ENCODE assay signal across 33 cellular contexts in the genomic region with DNA sequence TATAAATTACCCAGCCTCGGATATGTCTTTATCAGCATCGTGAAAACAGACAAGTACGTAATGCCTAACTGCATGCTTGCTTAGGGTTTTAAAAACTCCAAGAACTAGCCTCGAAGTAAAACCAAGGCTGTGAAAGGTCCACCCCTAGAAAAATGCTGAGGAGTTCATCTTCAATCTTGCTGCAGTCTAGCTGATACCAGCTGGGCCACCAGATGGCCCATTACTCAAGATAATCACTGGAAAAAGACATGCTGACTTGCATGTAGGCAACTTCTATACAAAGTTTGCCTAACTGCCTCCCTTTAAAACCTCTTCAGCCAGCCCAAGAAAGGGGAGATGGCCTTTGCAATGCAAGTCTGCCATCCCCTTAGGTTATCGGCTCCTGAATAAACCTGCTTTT.
A peak's percentile ranks its signal among the peaks of the same experiment; 100 is the strongest.
DNase-seq lines count a peak whose midpoint lies in the region.
"Had no signal": no experiment of that assay in that cellular context is flagged by ENCODE, and none has a peak within 500 bp of the region (broad histone marks: within the 10 kb centered on the region; RNA-seq: fewer than 3 reads in every experiment).

No MANE protein-coding gene starts in this region.

- no peak overlapping the region for H3K4me3 ChIP-seq in mesendoderm (ENCODE audit: low read length)
- H3K4me3 ChIP-seq: A549, colonic mucosa, esophagus squamous epithelium, heart right ventricle, skin epidermis, stomach, tibial nerve had no signal

- H3K4me2 ChIP-seq in mesendoderm (ENCODE audit: low read length): no peak overlapping the region
- H3K4me2 ChIP-seq: A549 had no signal

- H3K18ac ChIP-seq in mesendoderm (ENCODE audit: low read length): no peak overlapping the region

- no peak overlapping the region for H3K9ac ChIP-seq in mesendoderm (ENCODE audit: low read length)

- no peak overlapping the region for H3K27ac ChIP-seq in mesendoderm (ENCODE audit: low read depth, low read length)
- H3K27ac ChIP-seq: A549, colonic mucosa, esophagus squamous epithelium, heart right ventricle, skin epidermis, stomach, tibial nerve had no signal

- WGBS in mesendoderm (ENCODE audit: extremely low coverage, insufficient coverage, low lambda C conversion rate): no CpG with 5 or more reads among the region's 5 CpGs

- H3K4ac ChIP-seq in mesendoderm (ENCODE audit: low read depth, low read length): no peak overlapping the region

- H2BK120ac ChIP-seq in mesendoderm (ENCODE audit: low read depth, low read length): no peak overlapping the region

- DNase-seq in DMS 273 treated with DMSO at 0.1 percent for 48 hours (lab: John Stamatoyannopoulos, UW): peak; percentile 86
- peak; percentile 71 for DNase-seq in NCI-H2171 treated with DMSO at 0.1 percent for 48 hours (lab: John Stamatoyannopoulos, UW)
- peak; percentile 44 for DNase-seq in cerebellar cortex (ENCODE audit: low spot score)
- DNase-seq in mesendoderm: peak; percentile 32
- no peak for DNase-seq in stimulated activated CD4-positive, alpha-beta T cell treated with anti-CD3 and anti-CD28 coated beads, Interleukin-4, amount 100 ng/mL, for 4 hours
- DNase-seq in dermis blood vessel endothelial cell: no peak
- no peak for DNase-seq in NCI-H146 treated with DMSO at 0.1 percent for 48 hours (lab: John Stamatoyannopoulos, UW; ENCODE audit: unreplicated experiment)
- no peak for DNase-seq in cardiac septum (ENCODE audit: low spot score)
- DNase-seq: activated CD4-positive, CD25-positive, alpha-beta regulatory T cell; activated CD8-positive, alpha-beta memory T cell treated with anti-CD3 and anti-CD28 coated beads, Interleukin-2, amount 10 ng/mL, durations not matched to agents 7 days and 5 days; activated naive CD4-positive, alpha-beta T cell treated with Interleukin-2 at 50 U/mL for 16 hours; amniotic stem cell; BE2C; CD8-positive, alpha-beta memory T cell; colonic mucosa; DMS53; esophagus squamous epithelium; foreskin melanocyte; GDM1; heart right ventricle; left colon; naive B cell; NCI-H446 treated with DMSO at 0.1 percent for 48 hours; NK-92 treated with Interleukin-12 subunit alpha and Interleukin-12 subunit beta, amount 100 ng/mL, for 24 hours; occipital lobe; PC-3; retina; Right ventricle myocardium superior; stomach; T1000 had no signal

- H2BK5ac ChIP-seq in mesendoderm (ENCODE audit: low read length): no peak overlapping the region

- no peaks in the 10 kb centered on the region for H3K79me1 ChIP-seq in mesendoderm (ENCODE audit: low read length)

- H2AK5ac ChIP-seq in mesendoderm (ENCODE audit: low read length): no peak overlapping the region

- no peak overlapping the region for H3K56ac ChIP-seq in mesendoderm (ENCODE audit: low read length)

- H3K23ac ChIP-seq in mesendoderm (ENCODE audit: low read length): no peak overlapping the region

- no peaks in the 10 kb centered on the region for H3K4me1 ChIP-seq in mesendoderm (ENCODE audit: control insufficient read depth, low read depth, low read length)
- H3K4me1 ChIP-seq: A549, BE2C, colonic mucosa, esophagus squamous epithelium, heart right ventricle, stomach, tibial nerve had no signal

- intact Hi-C loops in cardiac septum (cut with DNase I): no loop called here

- H2BK15ac ChIP-seq in mesendoderm (replicated peaks; ENCODE audit: low read depth): no peak overlapping the region

- H4K5ac ChIP-seq in mesendoderm (ENCODE audit: low read length): no peak overlapping the region

- no peaks in the 10 kb centered on the region for H3K79me2 ChIP-seq in mesendoderm (ENCODE audit: control insufficient read depth, insufficient read depth, low read length)

- H4K8ac ChIP-seq in mesendoderm (ENCODE audit: low read depth, low read length): no peak overlapping the region

- no peaks in the 10 kb centered on the region for H3K27me3 ChIP-seq in mesendoderm (ENCODE audit: insufficient read depth, low read length, poor library complexity)
- H3K27me3 ChIP-seq: BE2C, colonic mucosa, tibial nerve had no signal

- H3K36me3 ChIP-seq in mesendoderm (ENCODE audit: control insufficient read depth, insufficient read depth, low read length): no peaks in the 10 kb centered on the region
- H3K36me3 ChIP-seq: BE2C, colonic mucosa, esophagus squamous epithelium, heart right ventricle, stomach, tibial nerve had no signal

Comparison
In these comparisons a context has a peak if more than half of its experiments do, and no peak if none do; other contexts are left out.
1. DNase-seq: peak in DMS 273 treated with DMSO at 0.1 percent for 48 hours (single experiment), NCI-H2171 treated with DMSO at 0.1 percent for 48 hours (single experiment), cerebellar cortex (single experiment) and mesendoderm (single experiment); none in stimulated activated CD4-positive, alpha-beta T cell treated with anti-CD3 and anti-CD28 coated beads, Interleukin-4, amount 100 ng/mL, for 4 hours (0 of 2), dermis blood vessel endothelial cell (single experiment), NCI-H146 treated with DMSO at 0.1 percent for 48 hours (single experiment) and cardiac septum (single experiment).